In the genomic region with DNA sequence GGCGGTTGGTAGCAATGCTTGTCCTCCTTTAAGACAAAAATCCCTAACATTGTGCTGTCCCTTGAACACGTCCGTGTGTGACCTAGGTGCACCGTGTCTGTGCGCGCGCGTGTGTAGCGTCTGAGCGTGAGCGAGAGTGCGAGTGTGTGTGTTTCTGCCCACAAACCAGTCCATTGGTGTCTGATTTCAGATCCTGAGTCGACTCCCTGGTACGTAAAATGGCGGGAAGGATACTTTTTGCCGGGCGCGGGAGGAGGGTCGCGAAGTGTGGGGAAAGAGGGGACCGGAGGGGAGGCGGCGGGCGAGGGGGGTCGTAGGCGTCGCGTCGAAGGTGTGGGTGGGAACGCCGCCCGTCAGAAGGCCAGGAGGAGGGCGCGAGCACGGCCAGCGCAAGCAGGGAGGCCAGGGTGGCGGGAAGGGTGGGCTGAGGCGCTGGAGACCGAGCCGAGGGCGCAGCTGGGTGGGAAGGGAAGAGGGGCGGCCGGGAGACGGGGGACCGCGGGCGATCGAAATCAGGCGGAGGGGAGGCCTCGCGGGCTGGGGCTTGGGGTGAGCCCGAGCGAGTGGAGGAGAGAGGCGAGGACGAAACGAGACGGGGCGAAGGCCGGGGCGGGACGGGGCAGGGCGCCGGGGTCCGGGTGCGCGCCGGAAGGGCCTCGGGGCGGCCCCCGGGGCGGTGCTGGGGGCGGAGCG, we compare ENCODE assay signal across 8 cellular contexts. TPM values are rescaled to one million over a fixed set of nuclear protein-coding genes. Genes with fewer than 3 reads are reported as not detected.
DNase-seq lines count a peak whose midpoint lies in the region; ATAC-seq and TF ChIP-seq lines count a peak whose summit lies in the region.

No MANE protein-coding gene starts in this region.

- H3K36me3 ChIP-seq in right atrium auricular region (no peaks in the 10 kb centered on the region), iPS-20b (ENCODE audit: insufficient read depth, low read depth, low read length) (no peaks in the 10 kb centered on the region), upper lobe of right lung (no peaks in the 10 kb centered on the region), SJCRH30 (no peaks in the 10 kb centered on the region)

- intact Hi-C loops in cardiac septum (cut with DNase I) (no loop called here), upper lobe of right lung (cut with DNase I) (no loop called here)

- H3K27me3 ChIP-seq in right atrium auricular region = peaks cover 41 to 76% of the 10 kb centered on the region in 2 donors
- peaks cover 100% of the 10 kb centered on the region for H3K27me3 ChIP-seq in iPS-20b (ENCODE audit: insufficient read depth, low read length)
- peaks cover 86% of the 10 kb centered on the region for H3K27me3 ChIP-seq in upper lobe of right lung
- no peaks in the 10 kb centered on the region for H3K27me3 ChIP-seq in SJCRH30

- TF ChIP-seq CTCF in right atrium auricular region (IDR thresholded peaks at IDR 0.05) = no peak
- no peak for TF ChIP-seq CTCF in upper lobe of right lung (IDR thresholded peaks at IDR 0.05)

- H3K27ac ChIP-seq in right atrium auricular region (no peak overlapping the region), iPS-20b (ENCODE audit: low read length) (no peak overlapping the region), upper lobe of right lung (no peak overlapping the region), SJCRH30 (no peak overlapping the region)

- H3K4me1 ChIP-seq in right atrium auricular region (peaks cover 0 to 25% of the 10 kb centered on the region in 2 donors), iPS-20b (ENCODE audit: insufficient read depth, low read length) (peaks cover 4% of the 10 kb centered on the region), upper lobe of right lung (peaks cover 18% of the 10 kb centered on the region), SJCRH30 (no peaks in the 10 kb centered on the region)

- H3K9ac ChIP-seq in iPS-20b (ENCODE audit: low read depth, low read length) = no peak overlapping the region

- DNase-seq in right atrium auricular region (ENCODE audit: low spot score) (no peak), cardiac septum (ENCODE audit: low spot score) (no peak), SK-N-DZ (ENCODE audit: low spot score) (peak; percentile 49), upper lobe of right lung (no peak), 8988T (no peak), SJCRH30 (no peak)

- peaks cover 0 to 18% of the 10 kb centered on the region in 2 donors for H3K9me3 ChIP-seq in right atrium auricular region
- H3K9me3 ChIP-seq in iPS-20b (ENCODE audit: insufficient read depth, low read depth, low read length) = peaks cover 3% of the 10 kb centered on the region
- H3K9me3 ChIP-seq in upper lobe of right lung = no peaks in the 10 kb centered on the region
- H3K9me3 ChIP-seq in SJCRH30 (replicated peaks) = no peaks in the 10 kb centered on the region

- ATAC-seq in upper lobe of right lung (no peak), GM21529 (IDR thresholded peaks at IDR 0.05; ENCODE audit: unreplicated experiment) (no peak)

- H3K4me3 ChIP-seq in right atrium auricular region = peak overlapping the region; percentile 15 to 44
- H3K4me3 ChIP-seq in iPS-20b (ENCODE audit: low read length) = peak overlapping the region; percentile 52; the same call in 1 of the 2 replicates
- peak overlapping the region; percentile 46 for H3K4me3 ChIP-seq in upper lobe of right lung
- no peak overlapping the region for H3K4me3 ChIP-seq in SJCRH30

RNA-seq across cellular contexts. Expression of a gene that starts 8.8 kb away (rescaled TPM):
- not detected for total RNA-seq in right atrium auricular region
- not detected for total RNA-seq in cardiac septum
- not detected in 2 replicates for polyA plus RNA-seq in SK-N-DZ (2014; cell fraction: cytosol; rRNA removed)
- polyA plus RNA-seq in SK-N-DZ (2014; cell fraction: nucleus; rRNA removed) = not detected in 2 replicates
- total RNA-seq in upper lobe of right lung = not detected
- total RNA-seq in SJCRH30 (2014; rRNA removed; shearing (Covaris generic)) = not detected in 2 replicates
